1 cellular context compared by ENCODE assay signal in the genomic region with DNA sequence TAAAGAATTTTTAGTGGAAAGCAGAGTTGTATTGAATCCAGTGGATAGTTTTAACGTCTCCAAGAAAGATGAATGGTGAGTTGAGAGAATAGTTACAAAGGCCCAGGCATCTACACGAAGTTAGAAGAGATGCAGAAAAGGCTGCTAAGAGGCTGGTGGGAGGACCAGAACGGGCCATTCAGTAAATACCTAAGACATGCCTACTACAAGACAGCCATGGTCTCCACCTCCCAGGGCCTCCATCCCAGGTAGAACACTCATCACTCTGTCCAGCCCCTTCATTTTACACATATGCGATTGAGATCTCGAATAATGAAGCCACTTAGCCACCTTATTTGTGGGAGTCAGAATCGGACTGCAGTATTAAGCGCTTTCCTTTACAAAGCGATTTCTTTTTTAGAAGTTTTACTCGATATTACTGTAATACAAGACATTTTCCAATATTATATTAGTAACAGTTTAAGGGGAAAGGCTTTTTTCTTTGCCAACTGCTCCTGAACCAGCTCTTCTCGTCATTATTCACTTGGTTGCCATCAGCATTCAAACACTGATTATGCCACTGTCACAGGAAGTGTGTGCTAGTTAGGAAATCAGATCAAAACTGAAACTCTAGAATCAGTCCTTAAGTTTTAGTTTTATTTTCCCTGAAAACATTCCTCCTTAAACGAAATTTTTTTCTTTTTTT.
A peak's percentile ranks its signal among the peaks of the same experiment; 100 is the strongest.
TF ChIP-seq lines count a peak whose summit lies in the region.

No MANE protein-coding gene starts in this region.

TF ChIP-seq in GM12878, 131 proteins besides CTCF, POLR2A, EP300 and RAD21 (continued from another document):
- no peak for TF ChIP-seq KAT2A (conservative IDR thresholded peaks at IDR 0.05; ENCODE audit: control insufficient read depth, low read depth, low read length)
- TF ChIP-seq, protein P1, sequence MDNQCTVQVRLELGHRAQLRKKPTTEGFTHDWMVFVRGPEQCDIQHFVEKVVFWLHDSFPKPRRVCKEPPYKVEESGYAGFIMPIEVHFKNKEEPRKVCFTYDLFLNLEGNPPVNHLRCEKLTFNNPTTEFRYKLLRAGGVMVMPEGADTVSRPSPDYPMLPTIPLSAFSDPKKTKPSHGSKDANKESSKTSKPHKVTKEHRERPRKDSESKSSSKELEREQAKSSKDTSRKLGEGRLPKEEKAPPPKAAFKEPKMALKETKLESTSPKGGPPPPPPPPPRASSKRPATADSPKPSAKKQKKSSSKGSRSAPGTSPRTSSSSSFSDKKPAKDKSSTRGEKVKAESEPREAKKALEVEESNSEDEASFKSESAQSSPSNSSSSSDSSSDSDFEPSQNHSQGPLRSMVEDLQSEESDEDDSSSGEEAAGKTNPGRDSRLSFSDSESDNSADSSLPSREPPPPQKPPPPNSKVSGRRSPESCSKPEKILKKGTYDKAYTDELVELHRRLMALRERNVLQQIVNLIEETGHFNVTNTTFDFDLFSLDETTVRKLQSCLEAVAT (IDR thresholded peaks at IDR 0.05): peak; percentile 87; the same call in 1 of the 2 replicates
- TF ChIP-seq NFIC (IDR thresholded peaks at IDR 0.05; ENCODE audit: low read depth, low read length): no peak
- peak; percentile 68 for TF ChIP-seq CREB1 (IDR thresholded peaks at IDR 0.05; ENCODE audit: low read depth)
- TF ChIP-seq, protein P2, sequence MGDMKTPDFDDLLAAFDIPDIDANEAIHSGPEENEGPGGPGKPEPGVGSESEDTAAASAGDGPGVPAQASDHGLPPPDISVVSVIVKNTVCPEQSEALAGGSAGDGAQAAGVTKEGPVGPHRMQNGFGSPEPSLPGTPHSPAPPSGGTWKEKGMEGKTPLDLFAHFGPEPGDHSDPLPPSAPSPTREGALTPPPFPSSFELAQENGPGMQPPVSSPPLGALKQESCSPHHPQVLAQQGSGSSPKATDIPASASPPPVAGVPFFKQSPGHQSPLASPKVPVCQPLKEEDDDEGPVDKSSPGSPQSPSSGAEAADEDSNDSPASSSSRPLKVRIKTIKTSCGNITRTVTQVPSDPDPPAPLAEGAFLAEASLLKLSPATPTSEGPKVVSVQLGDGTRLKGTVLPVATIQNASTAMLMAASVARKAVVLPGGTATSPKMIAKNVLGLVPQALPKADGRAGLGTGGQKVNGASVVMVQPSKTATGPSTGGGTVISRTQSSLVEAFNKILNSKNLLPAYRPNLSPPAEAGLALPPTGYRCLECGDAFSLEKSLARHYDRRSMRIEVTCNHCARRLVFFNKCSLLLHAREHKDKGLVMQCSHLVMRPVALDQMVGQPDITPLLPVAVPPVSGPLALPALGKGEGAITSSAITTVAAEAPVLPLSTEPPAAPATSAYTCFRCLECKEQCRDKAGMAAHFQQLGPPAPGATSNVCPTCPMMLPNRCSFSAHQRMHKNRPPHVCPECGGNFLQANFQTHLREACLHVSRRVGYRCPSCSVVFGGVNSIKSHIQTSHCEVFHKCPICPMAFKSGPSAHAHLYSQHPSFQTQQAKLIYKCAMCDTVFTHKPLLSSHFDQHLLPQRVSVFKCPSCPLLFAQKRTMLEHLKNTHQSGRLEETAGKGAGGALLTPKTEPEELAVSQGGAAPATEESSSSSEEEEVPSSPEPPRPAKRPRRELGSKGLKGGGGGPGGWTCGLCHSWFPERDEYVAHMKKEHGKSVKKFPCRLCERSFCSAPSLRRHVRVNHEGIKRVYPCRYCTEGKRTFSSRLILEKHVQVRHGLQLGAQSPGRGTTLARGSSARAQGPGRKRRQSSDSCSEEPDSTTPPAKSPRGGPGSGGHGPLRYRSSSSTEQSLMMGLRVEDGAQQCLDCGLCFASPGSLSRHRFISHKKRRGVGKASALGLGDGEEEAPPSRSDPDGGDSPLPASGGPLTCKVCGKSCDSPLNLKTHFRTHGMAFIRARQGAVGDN (IDR thresholded peaks at IDR 0.05): no peak
- no peak for TF ChIP-seq CEBPB (IDR thresholded peaks at IDR 0.05; ENCODE audit: borderline replicate concordance in 1 of 2, low read depth in 2 of 2, low read length in 2 of 2)
- 0 out of 2 replicates have a peak, but pooled peaks have one; percentile 9 for TF ChIP-seq IKZF1 (conservative IDR thresholded peaks at IDR 0.05)
- TF ChIP-seq, protein P3, sequence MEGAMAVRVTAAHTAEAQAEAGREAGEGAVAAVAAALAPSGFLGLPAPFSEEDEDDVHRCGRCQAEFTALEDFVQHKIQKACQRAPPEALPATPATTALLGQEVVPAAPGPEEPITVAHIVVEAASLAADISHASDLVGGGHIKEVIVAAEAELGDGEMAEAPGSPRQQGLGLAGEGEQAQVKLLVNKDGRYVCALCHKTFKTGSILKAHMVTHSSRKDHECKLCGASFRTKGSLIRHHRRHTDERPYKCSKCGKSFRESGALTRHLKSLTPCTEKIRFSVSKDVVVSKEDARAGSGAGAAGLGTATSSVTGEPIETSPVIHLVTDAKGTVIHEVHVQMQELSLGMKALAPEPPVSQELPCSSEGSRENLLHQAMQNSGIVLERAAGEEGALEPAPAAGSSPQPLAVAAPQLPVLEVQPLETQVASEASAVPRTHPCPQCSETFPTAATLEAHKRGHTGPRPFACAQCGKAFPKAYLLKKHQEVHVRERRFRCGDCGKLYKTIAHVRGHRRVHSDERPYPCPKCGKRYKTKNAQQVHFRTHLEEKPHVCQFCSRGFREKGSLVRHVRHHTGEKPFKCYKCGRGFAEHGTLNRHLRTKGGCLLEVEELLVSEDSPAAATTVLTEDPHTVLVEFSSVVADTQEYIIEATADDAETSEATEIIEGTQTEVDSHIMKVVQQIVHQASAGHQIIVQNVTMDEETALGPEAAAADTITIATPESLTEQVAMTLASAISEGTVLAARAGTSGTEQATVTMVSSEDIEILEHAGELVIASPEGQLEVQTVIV (IDR thresholded peaks at IDR 0.05; ENCODE audit: borderline replicate concordance, partially characterized antibody): no peak
- TF ChIP-seq MTA2 (IDR thresholded peaks at IDR 0.05; ENCODE audit: low read depth): 0 out of 2 replicates have a peak, but pooled peaks have one; percentile 12
- TF ChIP-seq, protein P4, sequence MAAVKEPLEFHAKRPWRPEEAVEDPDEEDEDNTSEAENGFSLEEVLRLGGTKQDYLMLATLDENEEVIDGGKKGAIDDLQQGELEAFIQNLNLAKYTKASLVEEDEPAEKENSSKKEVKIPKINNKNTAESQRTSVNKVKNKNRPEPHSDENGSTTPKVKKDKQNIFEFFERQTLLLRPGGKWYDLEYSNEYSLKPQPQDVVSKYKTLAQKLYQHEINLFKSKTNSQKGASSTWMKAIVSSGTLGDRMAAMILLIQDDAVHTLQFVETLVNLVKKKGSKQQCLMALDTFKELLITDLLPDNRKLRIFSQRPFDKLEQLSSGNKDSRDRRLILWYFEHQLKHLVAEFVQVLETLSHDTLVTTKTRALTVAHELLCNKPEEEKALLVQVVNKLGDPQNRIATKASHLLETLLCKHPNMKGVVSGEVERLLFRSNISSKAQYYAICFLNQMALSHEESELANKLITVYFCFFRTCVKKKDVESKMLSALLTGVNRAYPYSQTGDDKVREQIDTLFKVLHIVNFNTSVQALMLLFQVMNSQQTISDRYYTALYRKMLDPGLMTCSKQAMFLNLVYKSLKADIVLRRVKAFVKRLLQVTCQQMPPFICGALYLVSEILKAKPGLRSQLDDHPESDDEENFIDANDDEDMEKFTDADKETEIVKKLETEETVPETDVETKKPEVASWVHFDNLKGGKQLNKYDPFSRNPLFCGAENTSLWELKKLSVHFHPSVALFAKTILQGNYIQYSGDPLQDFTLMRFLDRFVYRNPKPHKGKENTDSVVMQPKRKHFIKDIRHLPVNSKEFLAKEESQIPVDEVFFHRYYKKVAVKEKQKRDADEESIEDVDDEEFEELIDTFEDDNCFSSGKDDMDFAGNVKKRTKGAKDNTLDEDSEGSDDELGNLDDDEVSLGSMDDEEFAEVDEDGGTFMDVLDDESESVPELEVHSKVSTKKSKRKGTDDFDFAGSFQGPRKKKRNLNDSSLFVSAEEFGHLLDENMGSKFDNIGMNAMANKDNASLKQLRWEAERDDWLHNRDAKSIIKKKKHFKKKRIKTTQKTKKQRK (IDR thresholded peaks at IDR 0.05; ENCODE audit: low read depth, low read length): no peak
- no peak for TF ChIP-seq TCF7 (IDR thresholded peaks at IDR 0.05; ENCODE audit: borderline replicate concordance)
- TF ChIP-seq NR2C1 (IDR thresholded peaks at IDR 0.05): no peak
- no peak for TF ChIP-seq RAD51 (IDR thresholded peaks at IDR 0.05)
- TF ChIP-seq EED (IDR thresholded peaks at IDR 0.05; ENCODE audit: low read depth): no peak
- TF ChIP-seq CREM (IDR thresholded peaks at IDR 0.05; ENCODE audit: low read depth): peak; percentile 34; the same call in 1 of the 2 replicates
- no peak for TF ChIP-seq HDAC2 (IDR thresholded peaks at IDR 0.05)
- TF ChIP-seq, protein P5, sequence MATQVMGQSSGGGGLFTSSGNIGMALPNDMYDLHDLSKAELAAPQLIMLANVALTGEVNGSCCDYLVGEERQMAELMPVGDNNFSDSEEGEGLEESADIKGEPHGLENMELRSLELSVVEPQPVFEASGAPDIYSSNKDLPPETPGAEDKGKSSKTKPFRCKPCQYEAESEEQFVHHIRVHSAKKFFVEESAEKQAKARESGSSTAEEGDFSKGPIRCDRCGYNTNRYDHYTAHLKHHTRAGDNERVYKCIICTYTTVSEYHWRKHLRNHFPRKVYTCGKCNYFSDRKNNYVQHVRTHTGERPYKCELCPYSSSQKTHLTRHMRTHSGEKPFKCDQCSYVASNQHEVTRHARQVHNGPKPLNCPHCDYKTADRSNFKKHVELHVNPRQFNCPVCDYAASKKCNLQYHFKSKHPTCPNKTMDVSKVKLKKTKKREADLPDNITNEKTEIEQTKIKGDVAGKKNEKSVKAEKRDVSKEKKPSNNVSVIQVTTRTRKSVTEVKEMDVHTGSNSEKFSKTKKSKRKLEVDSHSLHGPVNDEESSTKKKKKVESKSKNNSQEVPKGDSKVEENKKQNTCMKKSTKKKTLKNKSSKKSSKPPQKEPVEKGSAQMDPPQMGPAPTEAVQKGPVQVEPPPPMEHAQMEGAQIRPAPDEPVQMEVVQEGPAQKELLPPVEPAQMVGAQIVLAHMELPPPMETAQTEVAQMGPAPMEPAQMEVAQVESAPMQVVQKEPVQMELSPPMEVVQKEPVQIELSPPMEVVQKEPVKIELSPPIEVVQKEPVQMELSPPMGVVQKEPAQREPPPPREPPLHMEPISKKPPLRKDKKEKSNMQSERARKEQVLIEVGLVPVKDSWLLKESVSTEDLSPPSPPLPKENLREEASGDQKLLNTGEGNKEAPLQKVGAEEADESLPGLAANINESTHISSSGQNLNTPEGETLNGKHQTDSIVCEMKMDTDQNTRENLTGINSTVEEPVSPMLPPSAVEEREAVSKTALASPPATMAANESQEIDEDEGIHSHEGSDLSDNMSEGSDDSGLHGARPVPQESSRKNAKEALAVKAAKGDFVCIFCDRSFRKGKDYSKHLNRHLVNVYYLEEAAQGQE (IDR thresholded peaks at IDR 0.05; ENCODE audit: low read depth, low read length): no peak
- TF ChIP-seq, protein P6, sequence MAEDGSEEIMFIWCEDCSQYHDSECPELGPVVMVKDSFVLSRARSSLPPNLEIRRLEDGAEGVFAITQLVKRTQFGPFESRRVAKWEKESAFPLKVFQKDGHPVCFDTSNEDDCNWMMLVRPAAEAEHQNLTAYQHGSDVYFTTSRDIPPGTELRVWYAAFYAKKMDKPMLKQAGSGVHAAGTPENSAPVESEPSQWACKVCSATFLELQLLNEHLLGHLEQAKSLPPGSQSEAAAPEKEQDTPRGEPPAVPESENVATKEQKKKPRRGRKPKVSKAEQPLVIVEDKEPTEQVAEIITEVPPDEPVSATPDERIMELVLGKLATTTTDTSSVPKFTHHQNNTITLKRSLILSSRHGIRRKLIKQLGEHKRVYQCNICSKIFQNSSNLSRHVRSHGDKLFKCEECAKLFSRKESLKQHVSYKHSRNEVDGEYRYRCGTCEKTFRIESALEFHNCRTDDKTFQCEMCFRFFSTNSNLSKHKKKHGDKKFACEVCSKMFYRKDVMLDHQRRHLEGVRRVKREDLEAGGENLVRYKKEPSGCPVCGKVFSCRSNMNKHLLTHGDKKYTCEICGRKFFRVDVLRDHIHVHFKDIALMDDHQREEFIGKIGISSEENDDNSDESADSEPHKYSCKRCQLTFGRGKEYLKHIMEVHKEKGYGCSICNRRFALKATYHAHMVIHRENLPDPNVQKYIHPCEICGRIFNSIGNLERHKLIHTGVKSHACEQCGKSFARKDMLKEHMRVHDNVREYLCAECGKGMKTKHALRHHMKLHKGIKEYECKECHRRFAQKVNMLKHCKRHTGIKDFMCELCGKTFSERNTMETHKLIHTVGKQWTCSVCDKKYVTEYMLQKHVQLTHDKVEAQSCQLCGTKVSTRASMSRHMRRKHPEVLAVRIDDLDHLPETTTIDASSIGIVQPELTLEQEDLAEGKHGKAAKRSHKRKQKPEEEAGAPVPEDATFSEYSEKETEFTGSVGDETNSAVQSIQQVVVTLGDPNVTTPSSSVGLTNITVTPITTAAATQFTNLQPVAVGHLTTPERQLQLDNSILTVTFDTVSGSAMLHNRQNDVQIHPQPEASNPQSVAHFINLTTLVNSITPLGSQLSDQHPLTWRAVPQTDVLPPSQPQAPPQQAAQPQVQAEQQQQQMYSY (CRISPR knock-in tag; IDR thresholded peaks at IDR 0.05): no peak
- TF ChIP-seq, protein P7, sequence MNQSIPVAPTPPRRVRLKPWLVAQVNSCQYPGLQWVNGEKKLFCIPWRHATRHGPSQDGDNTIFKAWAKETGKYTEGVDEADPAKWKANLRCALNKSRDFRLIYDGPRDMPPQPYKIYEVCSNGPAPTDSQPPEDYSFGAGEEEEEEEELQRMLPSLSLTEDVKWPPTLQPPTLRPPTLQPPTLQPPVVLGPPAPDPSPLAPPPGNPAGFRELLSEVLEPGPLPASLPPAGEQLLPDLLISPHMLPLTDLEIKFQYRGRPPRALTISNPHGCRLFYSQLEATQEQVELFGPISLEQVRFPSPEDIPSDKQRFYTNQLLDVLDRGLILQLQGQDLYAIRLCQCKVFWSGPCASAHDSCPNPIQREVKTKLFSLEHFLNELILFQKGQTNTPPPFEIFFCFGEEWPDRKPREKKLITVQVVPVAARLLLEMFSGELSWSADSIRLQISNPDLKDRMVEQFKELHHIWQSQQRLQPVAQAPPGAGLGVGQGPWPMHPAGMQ (IDR thresholded peaks at IDR 0.05; ENCODE audit: borderline replicate concordance): no peak
- TF ChIP-seq FOXK2 (IDR thresholded peaks at IDR 0.05): no peak
- no peak for TF ChIP-seq TCF3 (IDR thresholded peaks at IDR 0.05; ENCODE audit: borderline replicate concordance, insufficient read depth, low read depth, low read length)
- TF ChIP-seq POU2F2 (IDR thresholded peaks at IDR 0.05; ENCODE audit: borderline replicate concordance, low read depth, low read length): no peak
- TF ChIP-seq, protein P8, sequence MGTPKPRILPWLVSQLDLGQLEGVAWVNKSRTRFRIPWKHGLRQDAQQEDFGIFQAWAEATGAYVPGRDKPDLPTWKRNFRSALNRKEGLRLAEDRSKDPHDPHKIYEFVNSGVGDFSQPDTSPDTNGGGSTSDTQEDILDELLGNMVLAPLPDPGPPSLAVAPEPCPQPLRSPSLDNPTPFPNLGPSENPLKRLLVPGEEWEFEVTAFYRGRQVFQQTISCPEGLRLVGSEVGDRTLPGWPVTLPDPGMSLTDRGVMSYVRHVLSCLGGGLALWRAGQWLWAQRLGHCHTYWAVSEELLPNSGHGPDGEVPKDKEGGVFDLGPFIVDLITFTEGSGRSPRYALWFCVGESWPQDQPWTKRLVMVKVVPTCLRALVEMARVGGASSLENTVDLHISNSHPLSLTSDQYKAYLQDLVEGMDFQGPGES (IDR thresholded peaks at IDR 0.05): no peak
- no peak for TF ChIP-seq ZNF217 (IDR thresholded peaks at IDR 0.05)
- no peak for TF ChIP-seq SMAD5 (IDR thresholded peaks at IDR 0.05; ENCODE audit: low read depth)
- no peak for TF ChIP-seq RBBP5 (conservative IDR thresholded peaks at IDR 0.05)
- no peak for TF ChIP-seq ATF7 (IDR thresholded peaks at IDR 0.05; ENCODE audit: low read depth)
- no peak for TF ChIP-seq JUND (IDR thresholded peaks at IDR 0.05; ENCODE audit: low read depth, low read length)
TF ChIP-seq in GM12878: peak in this region for 6.
